Comparison of ENCODE assay signal across 9 cellular contexts in the genomic region with DNA sequence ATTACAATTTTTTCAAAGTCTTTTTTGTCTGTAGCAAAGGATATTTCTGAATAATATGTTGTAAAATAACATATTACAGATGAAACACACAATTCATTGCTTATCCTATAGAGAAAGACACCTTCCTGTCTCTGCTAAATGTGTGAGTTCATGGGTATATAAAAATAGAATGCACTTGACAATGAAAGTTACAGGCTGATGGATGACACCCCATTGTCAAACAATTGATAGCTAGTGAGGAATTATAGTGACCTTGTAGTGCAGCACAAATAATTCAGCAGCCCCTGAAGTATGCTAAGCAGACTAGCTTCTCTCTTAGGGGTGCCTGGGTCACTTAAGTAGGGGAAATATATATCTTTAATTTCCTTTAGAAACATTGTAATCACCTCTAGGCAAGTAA.
"Had no signal": no experiment of that assay in that cellular context is flagged by ENCODE, and none has a peak within 500 bp of the region (broad histone marks: within the 10 kb centered on the region; RNA-seq: fewer than 3 reads in every experiment).

No MANE protein-coding gene starts in this region.

- H3K4me3 ChIP-seq: GM23248, HAP-1 had no signal

- ATAC-seq: HCT116, HepG2 had no signal

- H3K27ac ChIP-seq: GM23248, HL-60 had no signal

- H2AFZ ChIP-seq: GM23248 had no signal

- H3K9me3 ChIP-seq: HAP-1 had no signal

- DNase-seq: GM23248, GOT3, H7, HFFc6, KBM-7 had no signal

- H3K36me3 ChIP-seq: HAP-1 had no signal

- H3K9ac ChIP-seq: GM23248 had no signal
